Comparison of ENCODE assay signal across 35 cellular contexts in the genomic region with DNA sequence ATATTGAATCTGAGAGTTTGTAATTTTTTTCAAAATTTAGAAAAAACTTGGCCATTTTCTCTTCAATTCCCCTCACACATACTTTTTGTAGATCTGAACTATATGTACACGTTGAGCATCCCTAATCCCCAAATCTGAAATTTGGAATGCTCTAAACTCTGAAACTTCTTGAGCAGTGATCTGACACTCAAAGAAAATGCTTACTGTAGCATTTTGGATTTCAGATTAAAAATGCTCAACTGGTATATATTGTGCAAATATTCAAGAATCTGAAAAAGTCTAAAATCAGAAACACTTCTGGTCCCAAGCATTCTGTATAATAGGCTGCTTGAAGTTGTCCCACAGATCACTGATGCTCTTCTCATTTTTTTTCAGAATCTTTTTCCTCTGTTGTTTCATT.
"Had no signal": no experiment of that assay in that cellular context is flagged by ENCODE, and none has a peak within 500 bp of the region (broad histone marks: within the 10 kb centered on the region; RNA-seq: fewer than 3 reads in every experiment).

No MANE protein-coding gene starts in this region.

- DNase-seq: Kasumi-1, MG63, MM.1S, MV-4-11, NCI-H1048, NCI-H1092, NCI-H1092 treated with DMSO at 0.1 percent for 48 hours, NCI-H1105, NCI-H1105 treated with DMSO at 0.1 percent for 48 hours, NCI-H1417, NCI-H1417 treated with DMSO at 0.1 percent for 48 hours, NCI-H1436, NCI-H1436 treated with DMSO at 0.1 percent for 48 hours, NCI-H146, NCI-H1694, NCI-H1694 treated with DMSO at 0.1 percent for 48 hours, NCI-H187, NCI-H187 treated with DMSO at 0.1 percent for 48 hours, NCI-H1930, NCI-H2029, NCI-H2029 treated with DMSO at 0.1 percent for 48 hours, NCI-H2081, NCI-H2081 treated with DMSO at 0.1 percent for 48 hours, NCI-H2107, NCI-H2171, NCI-H2171 treated with DMSO at 0.1 percent for 48 hours, NCI-H2227 treated with DMSO at 0.1 percent for 48 hours, NCI-H226, NCI-H345, NCI-H446, NCI-H446 treated with DMSO at 0.1 percent for 48 hours, NCI-H510A, NCI-H510A treated with DMSO at 0.1 percent for 48 hours, NCI-H524, NCI-H524 treated with DMSO at 0.1 percent for 48 hours had no signal

- H3K9me3 ChIP-seq: MG63 had no signal

- H3K27me3 ChIP-seq: MG63 had no signal

- H3K4me3 ChIP-seq: MG63 had no signal

- H3K36me3 ChIP-seq: MG63 had no signal
